In the genomic region with DNA sequence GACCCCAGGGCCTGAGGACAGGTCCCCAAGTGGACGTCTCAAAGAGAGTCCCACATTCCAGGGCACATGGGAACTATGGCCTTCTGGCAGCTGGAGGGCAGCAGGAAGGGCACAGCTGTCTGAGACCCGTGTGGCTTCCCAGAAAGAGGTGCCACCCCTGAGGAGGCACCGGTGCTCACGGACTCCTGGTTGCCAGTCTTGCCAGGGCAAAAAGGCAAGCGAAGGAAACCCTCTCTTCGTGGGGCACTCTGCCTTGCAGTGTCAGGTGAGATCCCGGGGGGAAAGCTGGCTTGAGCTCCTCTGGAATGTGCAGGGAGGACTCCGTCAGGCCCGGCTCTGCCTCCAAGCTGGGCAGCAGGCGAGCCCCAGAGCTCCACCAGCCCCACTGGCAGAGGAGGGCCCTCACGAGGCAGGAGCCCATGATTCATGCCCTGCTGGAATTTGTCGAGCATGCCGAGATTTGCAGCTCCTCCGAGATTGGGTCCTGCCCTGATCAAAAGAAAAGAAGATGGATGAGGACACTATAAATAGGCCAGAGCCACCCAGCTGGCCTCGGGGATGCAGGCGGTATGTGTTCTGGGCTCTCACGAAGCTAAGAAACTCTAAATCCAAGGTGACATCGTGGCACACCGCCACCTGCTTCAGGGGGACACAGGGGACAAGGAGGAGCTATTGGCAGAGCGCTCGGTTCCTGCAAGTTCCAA, we compare ENCODE assay signal across 10 cellular contexts. TPM values are rescaled to one million over a fixed set of nuclear protein-coding genes. Genes with fewer than 3 reads are reported as not detected.
DNase-seq lines count a peak whose midpoint lies in the region; ATAC-seq, FAIRE-seq and TF ChIP-seq lines count a peak whose summit lies in the region.
"Had no signal": no experiment of that assay in that cellular context is flagged by ENCODE, and none has a peak within 500 bp of the region (broad histone marks: within the 10 kb centered on the region; RNA-seq: fewer than 3 reads in every experiment).

No MANE protein-coding gene starts in this region.

- POLR2A ChIA-PET in A549 (lab: Yijun Ruan, JAX): interaction anchor here (0.7 kb wide), 1 partner anchor 238 kb away, joined by 4 read pairs; no protein-coding TSS in a partner anchor

- H3K27ac Mint-ChIP-seq in nephron: peak overlapping the region; percentile 40 to 87 (median 83)

- ATAC-seq in A549 (peak; percentile 55 to 70; a peak in 5 of 6 replicates), GM21423 (IDR thresholded peaks at IDR 0.05; ENCODE audit: unreplicated experiment) (no peak)

- no peaks in the 10 kb centered on the region for H3K27me3 ChIP-seq in Peyer's patch

- TF ChIP-seq RAD21 in A549 (conservative IDR thresholded peaks at IDR 0.05 in 1 of 2, IDR thresholded peaks at IDR 0.05 in 1 of 2): no peak

- TF ChIP-seq POLR2A in A549 (IDR thresholded peaks at IDR 0.05; ENCODE audit: low read length) (no peak), Peyer's patch (IDR thresholded peaks at IDR 0.05) (no peak)

- TF ChIP-seq CTCF in A549 (IDR thresholded peaks at IDR 0.05) (no peak), Peyer's patch (IDR thresholded peaks at IDR 0.05) (no peak), nephron (IDR thresholded peaks at IDR 0.05; ENCODE audit: unreplicated experiment in 3 of 3) (no peak), GM13976 (IDR thresholded peaks at IDR 0.05; ENCODE audit: borderline replicate concordance, control extremely low read depth, extremely low read depth, insufficient read depth, missing control alignments) (no peak)

- peaks cover under 1% of the 10 kb centered on the region for H3K9me3 Mint-ChIP-seq in nephron

- H3K4me1 Mint-ChIP-seq in nephron: peaks cover 35% of the 10 kb centered on the region

- H3K27me3 Mint-ChIP-seq in nephron (ENCODE audit: low read depth): peaks cover 57% of the 10 kb centered on the region

- no peaks in the 10 kb centered on the region for H3K36me3 ChIP-seq in Peyer's patch

- H3K4me3 ChIP-seq in A549 (no peak overlapping the region), Peyer's patch (no peak overlapping the region)

- H3K4me1 ChIP-seq in A549: peaks cover 36% of the 10 kb centered on the region
- peaks cover 0 to 26% (median 0%) of the 10 kb centered on the region in 4 donors for H3K4me1 ChIP-seq in Peyer's patch

- H3K36me3 Mint-ChIP-seq in nephron (ENCODE audit: low read depth): no peaks in the 10 kb centered on the region

- H3K4me3 Mint-ChIP-seq in nephron: peak overlapping the region in 2 of 3 experiments; percentile 8 to 22

- H3K9me3 ChIP-seq in A549: no peaks in the 10 kb centered on the region
- H3K9me3 ChIP-seq in Peyer's patch: no peaks in the 10 kb centered on the region

- FAIRE-seq in A549 (lab: Jason Lieb, UNC): no peak
- FAIRE-seq: islet of Langerhans had no signal

- CTCF ChIA-PET in A549 (lab: Yijun Ruan, JAX): interaction anchor here (0.8 to 4.3 kb wide), 8 partner anchors 10 to 213 kb away, joined by 3 to 28 read pairs (median 4); no protein-coding TSS in a partner anchor

- DNase-seq in A549 (ENCODE audit: low read depth in 1 of 2, low spot score in 1 of 2) (peak in 1 of 2 experiments; percentile 30), Peyer's patch (peak in 1 of 3 donors; percentile 42), fibroblast of peridontal ligament (ENCODE audit: extremely low read depth) (peak; percentile 22), COLO668 (lab: John Stamatoyannopoulos, UW; ENCODE audit: unreplicated experiment) (no peak), GM13976 (ENCODE audit: low spot score) (no peak)
- DNase-seq in activated CD8-positive, alpha-beta memory T cell treated with anti-CD3 and anti-CD28 coated beads, Interleukin-2, amount 50 U/mL, for 48 hours: no peak

- TF ChIP-seq EP300 in A549 (IDR thresholded peaks at IDR 0.05): no peak

- H3K27ac ChIP-seq in A549: peak overlapping the region; percentile 32 to 81; a peak in 5 of 6 replicates
- peak overlapping the region in 3 of 4 donors; percentile 55 to 64 (median 55) for H3K27ac ChIP-seq in Peyer's patch
- H3K27ac ChIP-seq: HL-60 had no signal

- peak overlapping the region; percentile 46 for H3K4me2 ChIP-seq in A549

- in situ Hi-C loops in GM13976 (cut with MboI; ENCODE audit: low sequenced_read_pairs, unreplicated experiment): no loop called here

- 56% methylated on average over 14 of the region's 21 CpGs for WGBS in A549 (ENCODE audit: missing lambda C conversion rate)

TF ChIP-seq in A549, 52 proteins besides CTCF, POLR2A, EP300 and RAD21:
- TF ChIP-seq FOSL2 (IDR thresholded peaks at IDR 0.05): no peak
- TF ChIP-seq FOSL2 (CRISPR knock-in tag; IDR thresholded peaks at IDR 0.05): no peak
- TF ChIP-seq, protein P1, sequence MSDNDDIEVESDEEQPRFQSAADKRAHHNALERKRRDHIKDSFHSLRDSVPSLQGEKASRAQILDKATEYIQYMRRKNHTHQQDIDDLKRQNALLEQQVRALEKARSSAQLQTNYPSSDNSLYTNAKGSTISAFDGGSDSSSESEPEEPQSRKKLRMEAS (IDR thresholded peaks at IDR 0.05): 0 out of 2 replicates have a peak, but pooled peaks have one; percentile 12

RNA-seq across cellular contexts. Expression of a gene that starts 9.9 kb away (rescaled TPM):
- polyA plus RNA-seq in A549 (2011; rRNA removed) (15.3 and 19.4 TPM in 2 replicates), A549 (2017; fragmentation: RNase III; extraction: RNeasy Plus Mini Kit Qiagen cat#74134 plus additional on column Dnase treatment) (26.9 to 31.8 TPM (median 28.4 TPM) in 3 replicates)
- 28.6 and 34.3 TPM in 2 replicates for polyA plus RNA-seq in A549 (2012; cell fraction: cytosol; rRNA removed)
- polyA plus RNA-seq in A549 (2012; cell fraction: nucleus; rRNA removed): 65.9 and 84.5 TPM in 2 replicates
- 40.5 and 50.8 TPM in 2 replicates for polyA minus RNA-seq in A549 (2011; rRNA and poly(A)+ RNA removed)
- total RNA-seq in Peyer's patch: 10 to 100 TPM in 1 of 4 donors, 1 to 10 TPM in 3; 1.1 to 22.3 (median 1.5) TPM
